9 cellular contexts compared by ENCODE assay signal in the genomic region with DNA sequence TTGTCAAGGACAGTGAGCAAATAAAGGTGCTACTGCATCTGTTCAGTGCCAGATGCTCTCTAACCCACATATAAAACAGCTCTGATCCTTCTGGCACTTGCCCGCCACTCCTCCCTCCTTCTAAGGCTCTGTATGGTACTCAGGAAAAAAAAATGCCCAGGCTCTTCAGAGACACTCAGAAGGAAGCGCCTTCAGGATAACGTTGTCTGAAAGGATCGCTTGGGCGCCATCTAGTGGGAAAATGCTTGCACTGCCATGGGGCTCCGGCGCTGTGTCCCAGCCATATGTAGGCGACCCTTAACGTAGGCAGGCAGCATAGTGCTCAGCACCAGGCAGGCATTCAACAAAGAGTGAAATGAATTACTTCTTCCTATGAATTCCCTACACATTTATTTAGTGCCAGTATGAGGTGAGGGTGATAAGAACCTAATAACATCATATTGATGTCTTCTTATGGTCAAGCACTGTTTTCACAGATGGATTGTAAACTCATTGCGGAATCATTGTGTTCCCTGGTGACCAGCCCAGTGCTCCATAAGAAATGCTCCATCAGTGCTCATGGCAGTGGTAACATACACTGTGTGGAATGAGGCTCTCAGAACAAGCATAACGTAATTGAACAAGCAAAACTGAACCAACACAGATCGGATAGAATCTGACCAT. TPM values are rescaled to one million over a fixed set of nuclear protein-coding genes. Genes with fewer than 3 reads are reported as not detected.
DNase-seq lines count a peak whose midpoint lies in the region; ATAC-seq lines count a peak whose summit lies in the region.
"Had no signal": no experiment of that assay in that cellular context is flagged by ENCODE, and none has a peak within 500 bp of the region (broad histone marks: within the 10 kb centered on the region; RNA-seq: fewer than 3 reads in every experiment).

No MANE protein-coding gene starts in this region.

- H3K4me3 ChIP-seq in CD4-positive, alpha-beta memory T cell (ENCODE audit: low read length in 2 of 2), result no peak overlapping the region
- H3K4me3 ChIP-seq in mesendoderm (ENCODE audit: low read length), result no peak overlapping the region

- H3K79me2 ChIP-seq in mesendoderm (ENCODE audit: control insufficient read depth, insufficient read depth, low read length), result no peaks in the 10 kb centered on the region

- H2BK5ac ChIP-seq in mesendoderm (ENCODE audit: low read length), result no peak overlapping the region

- peaks cover 15% of the 10 kb centered on the region for H3K27me3 ChIP-seq in CD4-positive, alpha-beta memory T cell (ENCODE audit: insufficient read depth, low read length)
- no peaks in the 10 kb centered on the region for H3K27me3 ChIP-seq in mesendoderm (ENCODE audit: insufficient read depth, low read length, poor library complexity)

- no peaks in the 10 kb centered on the region for H3K4me1 ChIP-seq in CD4-positive, alpha-beta memory T cell (ENCODE audit: insufficient read depth, low read length)
- no peaks in the 10 kb centered on the region for H3K4me1 ChIP-seq in mesendoderm (ENCODE audit: control insufficient read depth, low read depth, low read length)

- no peak overlapping the region for H3K18ac ChIP-seq in mesendoderm (ENCODE audit: low read length)

- H3K9ac ChIP-seq in mesendoderm (ENCODE audit: low read length), result no peak overlapping the region

- no peaks in the 10 kb centered on the region for H3K36me3 ChIP-seq in CD4-positive, alpha-beta memory T cell (ENCODE audit: insufficient read depth, low read length)
- H3K36me3 ChIP-seq in mesendoderm (ENCODE audit: control insufficient read depth, insufficient read depth, low read length), result no peaks in the 10 kb centered on the region

- H2BK15ac ChIP-seq in mesendoderm (replicated peaks; ENCODE audit: low read depth), result no peak overlapping the region

- no peak overlapping the region for H3K4me3 Mint-ChIP-seq in CD4-positive, alpha-beta memory T cell
- no peak overlapping the region for H3K4me3 Mint-ChIP-seq in activated CD8-positive, alpha-beta T cell treated with anti-CD3 and anti-CD28 coated beads, Interleukin-2, amount 10 ng/mL, durations not matched to agents 7 days and 5 days
- H3K4me3 Mint-ChIP-seq in effector memory CD8-positive, alpha-beta T cell, result no peak overlapping the region

- no peak overlapping the region for H2AK5ac ChIP-seq in mesendoderm (ENCODE audit: low read length)

- peak; percentile 37 to 58 (median 53) for DNase-seq in CD4-positive, alpha-beta memory T cell
- DNase-seq in NCI-H774 (lab: John Stamatoyannopoulos, UW) (peak; percentile 54), mesendoderm (peak; percentile 89)
- DNase-seq in activated CD8-positive, alpha-beta T cell treated with anti-CD3 and anti-CD28 coated beads, Interleukin-2, amount 10 ng/mL, durations not matched to agents 7 days and 5 days, result peak; percentile 78
- peak; percentile 63 to 70 (median 66) for DNase-seq in effector memory CD8-positive, alpha-beta T cell
- DNase-seq in stimulated activated CD8-positive, alpha-beta memory T cell treated with anti-CD3 and anti-CD28 coated beads, Interleukin-2, amount 100 ng/mL, for 1 hour (ENCODE audit: low read depth in 2 of 2), result peak; percentile 32 to 43

- H3K27ac ChIP-seq in CD4-positive, alpha-beta memory T cell (ENCODE audit: low read depth, low read length), result no peak overlapping the region
- no peak overlapping the region for H3K27ac ChIP-seq in mesendoderm (ENCODE audit: low read depth, low read length)

- H4K8ac ChIP-seq in mesendoderm (ENCODE audit: low read depth, low read length), result no peak overlapping the region

- no peak overlapping the region for H3K4me2 ChIP-seq in mesendoderm (ENCODE audit: low read length)

- no peaks in the 10 kb centered on the region for H3K79me1 ChIP-seq in mesendoderm (ENCODE audit: low read length)

- H4K5ac ChIP-seq in mesendoderm (ENCODE audit: low read length), result no peak overlapping the region

- H3K23ac ChIP-seq in mesendoderm (ENCODE audit: low read length), result no peak overlapping the region

- no CpG with 5 or more reads among the region's 12 CpGs for WGBS in mesendoderm (ENCODE audit: extremely low coverage, insufficient coverage, low lambda C conversion rate)

- no peaks in the 10 kb centered on the region for H3K9me3 ChIP-seq in CD4-positive, alpha-beta memory T cell (ENCODE audit: control insufficient read depth in 1 of 2, low read length in 2 of 2)

- CTCF ChIA-PET in CD4-positive, alpha-beta memory T cell (lab: Charles Lee; ENCODE audit: partially characterized antibody), result interaction anchor here (0.7 to 3.1 kb wide), 19 partner anchors 9 to 901 kb away, joined by 3 to 20 read pairs (median 5); no protein-coding TSS in a partner anchor
- CTCF ChIA-PET in activated CD8-positive, alpha-beta T cell treated with anti-CD3 and anti-CD28 coated beads, Interleukin-2, amount 10 ng/mL, durations not matched to agents 7 days and 5 days (lab: Charles Lee), result interaction anchor here (0.7 to 1.9 kb wide), 12 partner anchors 9 to 596 kb away, joined by 3 to 6 read pairs (median 4); no protein-coding TSS in a partner anchor

- intact Hi-C loops in CD4-positive, alpha-beta memory T cell (cut with micrococcal nuclease), result loop anchor here (1.0 to 5.0 kb wide), 6 partner anchors 93 to 899 kb away; no protein-coding TSS in a partner anchor

- peaks cover 36 to 43% of the 10 kb centered on the region in 2 donors for H3K27me3 Mint-ChIP-seq in CD4-positive, alpha-beta memory T cell
- peaks cover 8% of the 10 kb centered on the region for H3K27me3 Mint-ChIP-seq in activated CD8-positive, alpha-beta T cell treated with anti-CD3 and anti-CD28 coated beads, Interleukin-2, amount 10 ng/mL, durations not matched to agents 7 days and 5 days (ENCODE audit: low read depth)
- H3K27me3 Mint-ChIP-seq in effector memory CD8-positive, alpha-beta T cell, result peaks cover 55 to 58% of the 10 kb centered on the region in 2 donors

- no peak overlapping the region for H3K56ac ChIP-seq in mesendoderm (ENCODE audit: low read length)

- no peak overlapping the region for H2BK120ac ChIP-seq in mesendoderm (ENCODE audit: low read depth, low read length)

- no peak overlapping the region for H3K4ac ChIP-seq in mesendoderm (ENCODE audit: low read depth, low read length)

- H3K36me3 Mint-ChIP-seq in CD4-positive, alpha-beta memory T cell, result peaks cover 0 to 2% of the 10 kb centered on the region in 2 donors
- H3K36me3 Mint-ChIP-seq in activated CD8-positive, alpha-beta T cell treated with anti-CD3 and anti-CD28 coated beads, Interleukin-2, amount 10 ng/mL, durations not matched to agents 7 days and 5 days (ENCODE audit: low read depth), result no peaks in the 10 kb centered on the region
- no peaks in the 10 kb centered on the region for H3K36me3 Mint-ChIP-seq in effector memory CD8-positive, alpha-beta T cell (ENCODE audit: insufficient read depth)

- no peaks in the 10 kb centered on the region for H3K4me1 Mint-ChIP-seq in CD4-positive, alpha-beta memory T cell
- no peaks in the 10 kb centered on the region for H3K4me1 Mint-ChIP-seq in activated CD8-positive, alpha-beta T cell treated with anti-CD3 and anti-CD28 coated beads, Interleukin-2, amount 10 ng/mL, durations not matched to agents 7 days and 5 days (ENCODE audit: low read depth)
- no peaks in the 10 kb centered on the region for H3K4me1 Mint-ChIP-seq in effector memory CD8-positive, alpha-beta T cell (ENCODE audit: low read depth in 2 of 2)

- peaks cover 0 to 35% (median 23%) of the 10 kb centered on the region in 8 donors for H3K9me3 Mint-ChIP-seq in CD4-positive, alpha-beta memory T cell
- peaks cover 14% of the 10 kb centered on the region for H3K9me3 Mint-ChIP-seq in activated CD8-positive, alpha-beta T cell treated with anti-CD3 and anti-CD28 coated beads, Interleukin-2, amount 10 ng/mL, durations not matched to agents 7 days and 5 days (ENCODE audit: insufficient read depth)
- peaks cover 0 to 2% of the 10 kb centered on the region in 2 donors for H3K9me3 Mint-ChIP-seq in effector memory CD8-positive, alpha-beta T cell

- ATAC-seq in GM19395 (IDR thresholded peaks at IDR 0.05; ENCODE audit: unreplicated experiment), result peak; percentile 93
- ATAC-seq in HG03558 (IDR thresholded peaks at IDR 0.05; ENCODE audit: extremely low read depth, unreplicated experiment), result peak; percentile 85
- ATAC-seq in activated CD8-positive, alpha-beta T cell treated with anti-CD3 and anti-CD28 coated beads, Interleukin-2, amount 10 ng/mL, durations not matched to agents 7 days and 5 days, result peak; percentile 89
- ATAC-seq in effector memory CD8-positive, alpha-beta T cell (replicated peaks), result peak; percentile 82

- H3K27ac Mint-ChIP-seq in CD4-positive, alpha-beta memory T cell, result peak overlapping the region in 1 of 7 donors; percentile 33
- H3K27ac Mint-ChIP-seq in activated CD8-positive, alpha-beta T cell treated with anti-CD3 and anti-CD28 coated beads, Interleukin-2, amount 10 ng/mL, durations not matched to agents 7 days and 5 days, result no peak overlapping the region
- H3K27ac Mint-ChIP-seq in effector memory CD8-positive, alpha-beta T cell, result no peak overlapping the region

- POLR2A ChIA-PET in CD4-positive, alpha-beta memory T cell (lab: Charles Lee; ENCODE audit: partially characterized antibody), result no interaction called here
- POLR2A ChIA-PET in activated CD8-positive, alpha-beta T cell treated with anti-CD3 and anti-CD28 coated beads, Interleukin-2, amount 10 ng/mL, durations not matched to agents 7 days and 5 days (lab: Charles Lee), result no interaction called here

RNA-seq across cellular contexts. Expression of a gene that starts 39.6 kb away (rescaled TPM):
- not detected for total RNA-seq in CD4-positive, alpha-beta memory T cell
- polyA plus RNA-seq in CD4-positive, alpha-beta memory T cell, result not detected
- total RNA-seq in activated CD8-positive, alpha-beta T cell treated with anti-CD3 and anti-CD28 coated beads, Interleukin-2, amount 10 ng/mL, durations not matched to agents 7 days and 5 days, result not detected
- 0.46 TPM for polyA plus RNA-seq in mesendoderm (2013, experiment 1 of 2)
- polyA plus RNA-seq in mesendoderm (2013, experiment 2 of 2), result 0.52 TPM
- total RNA-seq: T-helper 1 cell treated with Interleukin-12 subunit alpha and Interleukin-12 subunit beta and Interleukin-4 antibody, amounts not matched to agents 30 ng/mL and 1 ng/mL, for 36 hours had no signal

Comparison
In these comparisons a context has a peak if more than half of its experiments do, and no peak if none do; other contexts are left out.
1. DNase-seq: peak in every context shown above with its lines; median percentile 89 in mesendoderm; 78 in activated CD8-positive, alpha-beta T cell treated with anti-CD3 and anti-CD28 coated beads, Interleukin-2, amount 10 ng/mL, durations not matched to agents 7 days and 5 days; 66 in effector memory CD8-positive, alpha-beta T cell; 54 in NCI-H774; 53 in CD4-positive, alpha-beta memory T cell; 38 in stimulated activated CD8-positive, alpha-beta memory T cell treated with anti-CD3 and anti-CD28 coated beads, Interleukin-2, amount 100 ng/mL, for 1 hour.